In genomic region chr22:50079689-50080465, GRCh38 we compare ENCODE assay signal across 26 cellular contexts. TPM values are rescaled to one million over a fixed set of nuclear protein-coding genes. Genes with fewer than 3 reads are reported as not detected.
"Had no signal": no experiment of that assay in that cellular context is flagged by ENCODE, and none has a peak within 500 bp of the region (broad histone marks: within the 10 kb centered on the region; RNA-seq: fewer than 3 reads in every experiment).

No MANE protein-coding gene starts in this region.

- H3K4me3 Mint-ChIP-seq: activated B cell treated with CpG ODN at 0.5 μM for 24 hours; activated CD4-positive, alpha-beta memory T cell treated with anti-CD3 and anti-CD28 coated beads for 36 hours; activated naive CD8-positive, alpha-beta T cell treated with anti-CD3 and anti-CD28 coated beads, Interleukin-2, amount 10 ng/mL, durations not matched to agents 7 days and 5 days; activated T-helper 17 cell treated with anti-CD3 and anti-CD28 coated beads, Interleukin-2, amount 50 U/mL, for 72 hours; stimulated activated naive CD8-positive, alpha-beta T cell treated with anti-CD3 and anti-CD28 coated beads, Interleukin-15, amount 100 ng/mL, for 72 hours; T-helper 2 cell treated with Interferon-gamma antibody and Interleukin-4, amounts not matched to agents 5 μg/mL and 100 μg/mL, for 36 hours had no signal

- H3K9me3 Mint-ChIP-seq: activated B cell treated with CpG ODN at 0.5 μM for 24 hours; activated CD4-positive, alpha-beta memory T cell treated with anti-CD3 and anti-CD28 coated beads for 36 hours; activated naive CD8-positive, alpha-beta T cell treated with anti-CD3 and anti-CD28 coated beads, Interleukin-2, amount 10 ng/mL, durations not matched to agents 7 days and 5 days; activated T-helper 17 cell treated with anti-CD3 and anti-CD28 coated beads, Interleukin-2, amount 50 U/mL, for 72 hours; stimulated activated naive CD8-positive, alpha-beta T cell treated with anti-CD3 and anti-CD28 coated beads, Interleukin-15, amount 100 ng/mL, for 72 hours; T-helper 2 cell treated with Interferon-gamma antibody and Interleukin-4, amounts not matched to agents 5 μg/mL and 100 μg/mL, for 36 hours had no signal

- H3K4me1 ChIP-seq: psoas muscle had no signal

- H3K36me3 Mint-ChIP-seq: activated CD4-positive, alpha-beta memory T cell treated with anti-CD3 and anti-CD28 coated beads for 36 hours; activated naive CD8-positive, alpha-beta T cell treated with anti-CD3 and anti-CD28 coated beads, Interleukin-2, amount 10 ng/mL, durations not matched to agents 7 days and 5 days had no signal

- DNase-seq: activated B cell treated with CpG ODN at 0.5 μM for 24 hours; activated CD4-positive, alpha-beta memory T cell treated with anti-CD3 and anti-CD28 coated beads for 36 hours; activated CD4-positive, alpha-beta T cell treated with anti-CD3 and anti-CD28 coated beads for 4 hours; activated naive CD4-positive, alpha-beta T cell; activated naive CD8-positive, alpha-beta T cell treated with anti-CD3 and anti-CD28 coated beads, Interleukin-2, amount 10 ng/mL, durations not matched to agents 7 days and 5 days; amygdala; foreskin melanocyte; glutamatergic neuron; ovary; psoas muscle; right cardiac atrium; stimulated activated naive CD8-positive, alpha-beta T cell treated with anti-CD3 and anti-CD28 coated beads, Interleukin-15, amount 100 ng/mL, for 72 hours; transverse colon had no signal

- H3K36me3 ChIP-seq: cardiac muscle cell, ovary, suprapubic skin, transverse colon had no signal

- H3K27ac Mint-ChIP-seq: activated B cell treated with CpG ODN at 0.5 μM for 24 hours; activated CD4-positive, alpha-beta memory T cell treated with anti-CD3 and anti-CD28 coated beads for 36 hours; activated naive CD8-positive, alpha-beta T cell treated with anti-CD3 and anti-CD28 coated beads, Interleukin-2, amount 10 ng/mL, durations not matched to agents 7 days and 5 days; activated T-helper 17 cell treated with anti-CD3 and anti-CD28 coated beads, Interleukin-2, amount 50 U/mL, for 72 hours; T-helper 2 cell treated with Interferon-gamma antibody and Interleukin-4, amounts not matched to agents 5 μg/mL and 100 μg/mL, for 36 hours had no signal

- H3K27me3 ChIP-seq: cardiac muscle cell, ovary had no signal

- H3K9me3 ChIP-seq: ovary, psoas muscle, suprapubic skin, transverse colon had no signal

- FAIRE-seq: colon, keratinocyte had no signal

- H3K27ac ChIP-seq: ovary, psoas muscle, suprapubic skin, transverse colon had no signal

- H3K27me3 Mint-ChIP-seq: activated naive CD8-positive, alpha-beta T cell treated with anti-CD3 and anti-CD28 coated beads, Interleukin-2, amount 10 ng/mL, durations not matched to agents 7 days and 5 days; stimulated activated naive CD8-positive, alpha-beta T cell treated with anti-CD3 and anti-CD28 coated beads, Interleukin-15, amount 100 ng/mL, for 72 hours had no signal

- H3K4me3 ChIP-seq: cardiac muscle cell, ovary, psoas muscle, suprapubic skin, transverse colon had no signal

RNA-seq across cellular contexts. Expression of gene MLC1, which starts 5.3 kb away (rescaled TPM):
- total RNA-seq: activated B cell treated with CpG ODN at 0.5 μM for 24 hours; activated CD4-positive, alpha-beta memory T cell treated with anti-CD3 and anti-CD28 coated beads for 36 hours; epithelial cell of proximal tubule; left lobe of liver; lung microvascular endothelial cell; myocyte; psoas muscle; transverse colon had no signal
- polyA plus RNA-seq: fibroblast of lung, keratinocyte, neural cell had no signal

RNA-seq across cellular contexts. Expression of gene MOV10L1, which starts 9.9 kb away (rescaled TPM):
- total RNA-seq: activated B cell treated with CpG ODN at 0.5 μM for 24 hours; activated CD4-positive, alpha-beta memory T cell treated with anti-CD3 and anti-CD28 coated beads for 36 hours; activated naive CD8-positive, alpha-beta T cell treated with anti-CD3 and anti-CD28 coated beads, Interleukin-2, amount 10 ng/mL, durations not matched to agents 7 days and 5 days; activated T-helper 17 cell treated with anti-CD3 and anti-CD28 coated beads, Interleukin-2, amount 50 U/mL, for 72 hours; cardiac muscle cell; left lobe of liver had no signal
- polyA plus RNA-seq: keratinocyte, neural cell had no signal

RNA-seq across cellular contexts. Expression of gene TTLL8, which starts 21.8 kb away (rescaled TPM):
- total RNA-seq: activated B cell treated with CpG ODN at 0.5 μM for 24 hours; activated CD4-positive, alpha-beta memory T cell treated with anti-CD3 and anti-CD28 coated beads for 36 hours; activated naive CD8-positive, alpha-beta T cell treated with anti-CD3 and anti-CD28 coated beads, Interleukin-2, amount 10 ng/mL, durations not matched to agents 7 days and 5 days; activated T-helper 17 cell treated with anti-CD3 and anti-CD28 coated beads, Interleukin-2, amount 50 U/mL, for 72 hours; cardiac muscle cell; epithelial cell of proximal tubule; fibroblast of lung; left lobe of liver; lung microvascular endothelial cell; myocyte; ovary; psoas muscle; right cardiac atrium; skeletal muscle tissue; suprapubic skin; transverse colon had no signal
- polyA plus RNA-seq: cardiac muscle cell, fibroblast of lung, keratinocyte, neural cell, ovary, psoas muscle, right cardiac atrium had no signal
